In genomic region chr15:101560722-101561583, GRCh38 we compare ENCODE assay signal across 16 cellular contexts.
"Had no signal": no experiment of that assay in that cellular context is flagged by ENCODE, and none has a peak within 500 bp of the region (broad histone marks: within the 10 kb centered on the region; RNA-seq: fewer than 3 reads in every experiment).

No MANE protein-coding gene starts in this region.

- H3K9ac ChIP-seq: neural progenitor cell had no signal

- H2AFZ ChIP-seq: neural progenitor cell had no signal

- H3K9me3 ChIP-seq: gastrocnemius medialis, heart left ventricle, lower lobe of right lung, ovary, thyroid gland had no signal

- H3K27me3 ChIP-seq: gastrocnemius medialis, neural progenitor cell, ovary, thyroid gland had no signal

- H3K36me3 ChIP-seq: gastrocnemius medialis, heart left ventricle, lower lobe of right lung, neural progenitor cell, ovary, thyroid gland had no signal

- DNase-seq: activated CD4-positive, alpha-beta T cell treated with anti-CD3 and anti-CD28 coated beads, Interleukin-2, amount 10 ng/mL, durations not matched to agents 24 days and 14 days; activated CD4-positive, CD25-positive, alpha-beta regulatory T cell; activated CD8-positive, alpha-beta T cell treated with anti-CD3 and anti-CD28 coated beads, Interleukin-2, amount 10 ng/mL, durations not matched to agents 7 days and 5 days; activated naive CD4-positive, alpha-beta T cell treated with anti-CD3 and anti-CD28 coated beads for 36 hours; activated naive CD8-positive, alpha-beta T cell treated with anti-CD3 and anti-CD28 coated beads, Interleukin-2, amount 50 U/mL, for 24 hours; gastrocnemius medialis; heart left ventricle; left colon; lower lobe of right lung; midbrain; ovary; stimulated activated CD4-positive, alpha-beta T cell treated with anti-CD3 and anti-CD28 coated beads, Interleukin-15, amount 100 ng/mL, for 24 hours; stimulated activated CD4-positive, alpha-beta T cell treated with anti-CD3 and anti-CD28 coated beads, Interleukin-4, amount 100 ng/mL, for 1 hour; stimulated activated naive B cell treated with anti-CD40 and anti-IgM and Interleukin-4, amounts not matched to agents 10 μg/mL and 1 μg/mL and 100 μg/mL, for 72 hours; thyroid gland had no signal

- H3K27ac ChIP-seq: gastrocnemius medialis, heart left ventricle, lower lobe of right lung, neural progenitor cell, ovary, thyroid gland had no signal

- H3K4me3 ChIP-seq: gastrocnemius medialis, heart left ventricle, lower lobe of right lung, neural progenitor cell, ovary, thyroid gland had no signal

- H3K4me2 ChIP-seq: neural progenitor cell had no signal

- H3K4me1 ChIP-seq: lower lobe of right lung, neural progenitor cell had no signal
